In genomic region chr1:201885531-201886075, GRCh38 we compare ENCODE assay signal across 11 cellular contexts. TPM values are rescaled to one million over a fixed set of nuclear protein-coding genes. Genes with fewer than 3 reads are reported as not detected.
DNase-seq lines count a peak whose midpoint lies in the region; ATAC-seq, FAIRE-seq and TF ChIP-seq lines count a peak whose summit lies in the region.
"Had no signal": no experiment of that assay in that cellular context is flagged by ENCODE, and none has a peak within 500 bp of the region (broad histone marks: within the 10 kb centered on the region; RNA-seq: fewer than 3 reads in every experiment).

No MANE protein-coding gene starts in this region.

- H3K27ac ChIP-seq in A549 (peak overlapping the region; percentile 11 to 77; a peak in 5 of 6 replicates), HEK293 (ENCODE audit: extremely low read depth, low read depth, low read length) (no peak overlapping the region), keratinocyte (ENCODE audit: control insufficient read depth, insufficient read depth, low read length) (no peak overlapping the region)

- H3K4me3 Mint-ChIP-seq in activated T-helper 17 cell treated with anti-CD3 and anti-CD28 coated beads, Interleukin-2, amount 50 U/mL, for 72 hours, result no peak overlapping the region
- H3K4me3 Mint-ChIP-seq: central memory CD8-positive, alpha-beta T cell; T-cell had no signal

- no peak overlapping the region for H3K27ac Mint-ChIP-seq in activated T-helper 17 cell treated with anti-CD3 and anti-CD28 coated beads, Interleukin-2, amount 50 U/mL, for 72 hours
- H3K27ac Mint-ChIP-seq: T-cell had no signal

- H3K4me1 Mint-ChIP-seq in activated T-helper 17 cell treated with anti-CD3 and anti-CD28 coated beads, Interleukin-2, amount 50 U/mL, for 72 hours, result peaks cover 9% of the 10 kb centered on the region

- TF ChIP-seq CTCF in A549 (IDR thresholded peaks at IDR 0.05) (no peak), HEK293 (tag by site-specific recombination; IDR thresholded peaks at IDR 0.05) (no peak), keratinocyte (optimal IDR thresholded peaks at IDR 0.05 in 1 of 3, IDR thresholded peaks at IDR 0.05 in 1 of 3, conservative IDR thresholded peaks at IDR 0.05 in 1 of 3; ENCODE audit: extremely low read depth in 1 of 3, insufficient read depth in 2 of 3, low read length in 3 of 3) (no peak)

- CTCF ChIA-PET in A549 (lab: Yijun Ruan, JAX), result interaction anchor here (0.9 to 16.9 kb wide), 7 partner anchors 7 to 251 kb away, joined by 3 to 303 read pairs (median 22); no protein-coding TSS in a partner anchor
- CTCF ChIA-PET in HEK293 (lab: Yijun Ruan, JAX), result interaction anchor here (11.2 kb wide), 1 partner anchor 8 kb away, joined by 99 read pairs; no protein-coding TSS in a partner anchor

- peaks cover 50% of the 10 kb centered on the region for H3K4me1 ChIP-seq in A549
- H3K4me1 ChIP-seq in HEK293 (ENCODE audit: control insufficient read depth, insufficient read depth, low read length), result no peaks in the 10 kb centered on the region
- H3K4me1 ChIP-seq in keratinocyte (ENCODE audit: control insufficient read depth, extremely low read depth, insufficient read depth, low read length), result peaks cover 38% of the 10 kb centered on the region

- H3K9ac ChIP-seq in keratinocyte (ENCODE audit: control insufficient read depth, extremely low read depth, insufficient read depth, low read length), result no peak overlapping the region

- FAIRE-seq in A549 (lab: Jason Lieb, UNC) (no peak), keratinocyte (lab: Jason Lieb, UNC) (peak; percentile 76)

- H3K9me3 ChIP-seq in A549 (no peaks in the 10 kb centered on the region), HEK293 (ENCODE audit: control insufficient read depth, insufficient read depth, low read depth, low read length) (no peaks in the 10 kb centered on the region), keratinocyte (ENCODE audit: control insufficient read depth, low read depth, low read length) (no peaks in the 10 kb centered on the region)

- dilution Hi-C loops in keratinocyte (cut with MboI; ENCODE audit: extremely low pct_ligation_motif_present, low sequenced_read_pairs), result no loop called here

- no peaks in the 10 kb centered on the region for H3K36me3 Mint-ChIP-seq in activated T-helper 17 cell treated with anti-CD3 and anti-CD28 coated beads, Interleukin-2, amount 50 U/mL, for 72 hours (ENCODE audit: low read depth)
- H3K36me3 Mint-ChIP-seq: T-cell had no signal

- TF ChIP-seq POLR2A in A549 (IDR thresholded peaks at IDR 0.05; ENCODE audit: low read length), result no peak

- peak; percentile 21 to 34; a peak in 4 of 6 replicates for ATAC-seq in A549
- no peak for ATAC-seq in activated T-helper 17 cell treated with anti-CD3 and anti-CD28 coated beads, Interleukin-2, amount 50 U/mL, for 72 hours (replicated peaks)
- ATAC-seq in HG02885 (IDR thresholded peaks at IDR 0.05; ENCODE audit: poor library complexity, unreplicated experiment), result no peak
- ATAC-seq: T-cell had no signal

- TF ChIP-seq RAD21 in A549 (conservative IDR thresholded peaks at IDR 0.05 in 1 of 2, IDR thresholded peaks at IDR 0.05 in 1 of 2), result no peak

- peaks cover 18% of the 10 kb centered on the region for H3K27me3 ChIP-seq in keratinocyte (ENCODE audit: control insufficient read depth, extremely low read depth, insufficient read depth, low read length)

- H3K4me2 ChIP-seq in A549 (peak overlapping the region; percentile 5; the same call in 2 of the 3 replicates), keratinocyte (ENCODE audit: control insufficient read depth, extremely low read depth, insufficient read depth, low read depth, low read length) (peak overlapping the region; percentile 34)

- POLR2A ChIA-PET in A549 (lab: Yijun Ruan, JAX) (no interaction called here), HEK293 (lab: Yijun Ruan, JAX) (no interaction called here)

- H3K79me2 ChIP-seq in keratinocyte (ENCODE audit: control insufficient read depth, insufficient read depth, low read length), result no peaks in the 10 kb centered on the region

- H3K9me3 Mint-ChIP-seq in activated T-helper 17 cell treated with anti-CD3 and anti-CD28 coated beads, Interleukin-2, amount 50 U/mL, for 72 hours, result no peaks in the 10 kb centered on the region
- H3K9me3 Mint-ChIP-seq: central memory CD8-positive, alpha-beta T cell; T-cell had no signal

- no peak overlapping the region for H3K4me3 ChIP-seq in A549
- H3K4me3 ChIP-seq in HEK293 (ENCODE audit: low read depth, low read length), result no peak overlapping the region
- H3K4me3 ChIP-seq in keratinocyte (ENCODE audit: control insufficient read depth in 2 of 3, extremely low read depth in 1 of 3, insufficient read depth in 2 of 3, low read depth in 1 of 3, low read length in 3 of 3), result no peak overlapping the region

- peaks cover 22% of the 10 kb centered on the region for H3K27me3 Mint-ChIP-seq in activated T-helper 17 cell treated with anti-CD3 and anti-CD28 coated beads, Interleukin-2, amount 50 U/mL, for 72 hours

- no peak overlapping the region for H2AFZ ChIP-seq in keratinocyte (ENCODE audit: control insufficient read depth, low read length)

- H4K20me1 ChIP-seq in keratinocyte (ENCODE audit: control insufficient read depth, extremely low read depth, insufficient read depth, low read length), result no peaks in the 10 kb centered on the region

- peaks cover 5% of the 10 kb centered on the region for H3K9me1 ChIP-seq in keratinocyte (ENCODE audit: control insufficient read depth, extremely low read depth, insufficient read depth, low read length)

- H3K36me3 ChIP-seq in HEK293 (ENCODE audit: control insufficient read depth in 2 of 2, insufficient read depth in 1 of 2, low read length in 2 of 2) (peaks cover 0 to 7% of the 10 kb centered on the region in 2 experiments; a peak in 1 of 3 replicates), keratinocyte (ENCODE audit: control insufficient read depth in 2 of 2, extremely low read depth in 1 of 2, insufficient read depth in 2 of 2, low read length in 2 of 2) (no peaks in the 10 kb centered on the region)

- no peak for TF ChIP-seq EP300 in A549 (IDR thresholded peaks at IDR 0.05)

- DNase-seq in A549 (ENCODE audit: low read depth in 1 of 2, low spot score in 1 of 2), result peak; percentile 39 to 65
- peak; percentile 67 for DNase-seq in amniotic epithelial cell (ENCODE audit: low read depth)
- DNase-seq in keratinocyte (ENCODE audit: low read depth, low spot score), result no peak
- no peak for DNase-seq in NCI-H2196 treated with DMSO at 0.1 percent for 48 hours (lab: John Stamatoyannopoulos, UW; ENCODE audit: unreplicated experiment)
- no peak for DNase-seq in T-helper 9 cell
- DNase-seq: NCI-H510A treated with DMSO at 0.1 percent for 48 hours had no signal

- WGBS in A549 (ENCODE audit: missing lambda C conversion rate), result 85% methylated on average over 6 of the region's 6 CpGs

TF ChIP-seq in A549, 52 proteins besides CTCF, POLR2A, EP300 and RAD21:
- TF ChIP-seq FOSL2 (IDR thresholded peaks at IDR 0.05) (no peak), FOSL2 (CRISPR knock-in tag; IDR thresholded peaks at IDR 0.05) (0 out of 2 replicates have a peak, but pooled peaks have one; percentile 7), HEYL (CRISPR knock-in tag; IDR thresholded peaks at IDR 0.05) (no peak), RFX5 (IDR thresholded peaks at IDR 0.05) (no peak)

TF ChIP-seq in HEK293, 187 proteins besides CTCF, POLR2A, EP300 and RAD21 (continues in another document):
- TF ChIP-seq ZNF157 (tag by site-specific recombination; IDR thresholded peaks at IDR 0.05) (no peak), ZNF777 (tag by site-specific recombination; IDR thresholded peaks at IDR 0.05; ENCODE audit: borderline replicate concordance) (no peak), GLIS1 (tag by site-specific recombination; IDR thresholded peaks at IDR 0.05) (0 out of 2 replicates have a peak, but pooled peaks have one; percentile 19), ZNF184 (tag by site-specific recombination; IDR thresholded peaks at IDR 0.05) (no peak), ZNF654 (tag by site-specific recombination; IDR thresholded peaks at IDR 0.05; ENCODE audit: low read depth) (no peak), ZNF426 (tag by site-specific recombination; IDR thresholded peaks at IDR 0.05) (no peak), ZBTB48 (tag by site-specific recombination; IDR thresholded peaks at IDR 0.05) (peak; percentile 58), BCL11A (tag by site-specific recombination; IDR thresholded peaks at IDR 0.05; ENCODE audit: low read depth) (no peak)

RNA-seq across cellular contexts. Expression of gene SHISA4, which starts 3.1 kb away (rescaled TPM):
- 10.0 and 13.8 TPM in 2 replicates for polyA plus RNA-seq in A549 (2011; rRNA removed)
- 14.8 and 20.2 TPM in 2 replicates for polyA plus RNA-seq in A549 (2012; cell fraction: cytosol; rRNA removed)
- 14.9 and 15.3 TPM in 2 replicates for polyA plus RNA-seq in A549 (2012; cell fraction: nucleus; rRNA removed)
- polyA plus RNA-seq in A549 (2017; fragmentation: RNase III; extraction: RNeasy Plus Mini Kit Qiagen cat#74134 plus additional on column Dnase treatment), result 10.6 to 15.0 TPM (median 14.4 TPM) in 3 replicates
- 10.2 and 18.1 TPM in 2 replicates for polyA minus RNA-seq in A549 (2011; rRNA and poly(A)+ RNA removed)
- 2.2 to 5.8 TPM (median 4.0 TPM) in 3 replicates for polyA plus RNA-seq in keratinocyte
- 0.46 TPM for polyA plus RNA-seq in keratinocyte (2011; ENCODE audit: low read depth)
- polyA plus RNA-seq in keratinocyte (2011; cell fraction: cytosol; rRNA removed), result 3.6 and 6.3 TPM in 2 replicates
- 2.3 and 3.2 TPM in 2 replicates for polyA plus RNA-seq in keratinocyte (2011; cell fraction: nucleus; rRNA removed)
- polyA plus RNA-seq in keratinocyte (2012; ENCODE audit: low replicate concordance), result 3.3 and 4.0 TPM in 2 replicates
- polyA minus RNA-seq in keratinocyte, result 1.9 to 7.4 TPM (median 6.7 TPM) in 3 replicates
- 4.0 TPM for polyA minus RNA-seq in keratinocyte (2011; cell fraction: cytosol; rRNA and poly(A)+ RNA removed)
- polyA minus RNA-seq in keratinocyte (2011; cell fraction: nucleus; rRNA and poly(A)+ RNA removed), result 0.93 and 2.1 TPM in 2 replicates
- total RNA-seq in activated T-helper 17 cell treated with anti-CD3 and anti-CD28 coated beads, Interleukin-2, amount 50 U/mL, for 72 hours, result 1 to 10 TPM in 1 of 2 donors, under 1 TPM in 1; 0.69 to 1.6 TPM

RNA-seq across cellular contexts. Expression of gene IPO9, which starts 56.6 kb away (rescaled TPM):
- polyA plus RNA-seq in A549 (2011; rRNA removed), result 72.3 and 77.5 TPM in 2 replicates
- 29.5 and 40.1 TPM in 2 replicates for polyA plus RNA-seq in A549 (2012; cell fraction: cytosol; rRNA removed)
- polyA plus RNA-seq in A549 (2012; cell fraction: nucleus; rRNA removed), result 37.5 and 45.8 TPM in 2 replicates
- polyA plus RNA-seq in A549 (2017; fragmentation: RNase III; extraction: RNeasy Plus Mini Kit Qiagen cat#74134 plus additional on column Dnase treatment), result 40.0 to 40.3 TPM (median 40.1 TPM) in 3 replicates
- 53.3 and 53.9 TPM in 2 replicates for polyA minus RNA-seq in A549 (2011; rRNA and poly(A)+ RNA removed)
- 32.5 to 38.9 TPM (median 35.8 TPM) in 3 replicates for polyA plus RNA-seq in keratinocyte
- 6.8 TPM for polyA plus RNA-seq in keratinocyte (2011; ENCODE audit: low read depth)
- polyA plus RNA-seq in keratinocyte (2011; cell fraction: cytosol; rRNA removed), result 20.0 and 29.8 TPM in 2 replicates
- polyA plus RNA-seq in keratinocyte (2011; cell fraction: nucleus; rRNA removed), result 47.8 and 64.0 TPM in 2 replicates
- polyA plus RNA-seq in keratinocyte (2012; ENCODE audit: low replicate concordance), result 14.2 and 31.1 TPM in 2 replicates
- polyA minus RNA-seq in keratinocyte, result 36.4 to 50.5 TPM (median 41.4 TPM) in 3 replicates
- polyA minus RNA-seq in keratinocyte (2011; cell fraction: cytosol; rRNA and poly(A)+ RNA removed), result 23.4 TPM
- polyA minus RNA-seq in keratinocyte (2011; cell fraction: nucleus; rRNA and poly(A)+ RNA removed), result 21.1 and 42.0 TPM in 2 replicates
- total RNA-seq in activated T-helper 17 cell treated with anti-CD3 and anti-CD28 coated beads, Interleukin-2, amount 50 U/mL, for 72 hours, result 10 to 100 TPM; 54.3 to 70.2 TPM

Comparison
In these comparisons a context has a peak if more than half of its experiments do, and no peak if none do; other contexts are left out.
1. ATAC-seq: peak in A549 (2 of 2); none in activated T-helper 17 cell treated with anti-CD3 and anti-CD28 coated beads, Interleukin-2, amount 50 U/mL, for 72 hours (single experiment) and HG02885 (single experiment).
2. DNase-seq: peak in A549 (2 of 2) and amniotic epithelial cell (single experiment); none in keratinocyte (single experiment), NCI-H2196 treated with DMSO at 0.1 percent for 48 hours (single experiment) and T-helper 9 cell (single experiment).
3. H3K27ac ChIP-seq: peak in A549 (2 of 2); none in HEK293 (single experiment) and keratinocyte (single experiment).